Comparison of ENCODE assay signal across 22 cellular contexts in the genomic region with DNA sequence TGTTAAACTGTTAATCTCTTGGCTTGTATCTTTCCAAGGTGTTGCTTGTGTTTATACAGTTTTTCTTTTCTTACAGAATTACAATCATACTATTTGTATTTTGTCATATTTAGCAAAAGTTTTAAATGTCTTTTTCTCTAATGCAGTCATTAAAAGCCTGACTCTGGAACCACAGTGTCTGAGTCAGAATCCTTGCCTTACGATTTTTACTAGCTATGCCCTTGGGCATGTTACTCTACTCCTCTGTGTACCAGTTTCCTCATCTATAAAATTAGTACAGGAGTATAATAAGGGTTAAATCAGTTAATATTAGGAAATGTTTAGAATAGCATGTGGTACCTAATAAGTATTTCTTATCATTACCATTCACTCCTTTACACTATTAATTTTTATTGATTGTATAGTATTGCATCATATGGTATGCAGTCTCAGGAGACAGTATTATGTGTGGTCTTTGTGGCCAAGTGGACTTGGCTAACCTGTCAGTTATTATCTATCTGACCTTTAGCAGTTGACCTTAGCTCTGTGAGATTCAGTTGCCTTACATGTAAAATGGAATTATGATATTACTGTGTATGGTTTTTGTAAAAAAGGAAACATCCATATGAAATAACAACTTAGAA.
DNase-seq lines count a peak whose midpoint lies in the region; ATAC-seq, FAIRE-seq and TF ChIP-seq lines count a peak whose summit lies in the region.
"Had no signal": no experiment of that assay in that cellular context is flagged by ENCODE, and none has a peak within 500 bp of the region (broad histone marks: within the 10 kb centered on the region; RNA-seq: fewer than 3 reads in every experiment).

No MANE protein-coding gene starts in this region.

- TF ChIP-seq EP300 in A549 (IDR thresholded peaks at IDR 0.05), result no peak

- H4K20me1 ChIP-seq in HCT116 (ENCODE audit: insufficient read depth) (no peaks in the 10 kb centered on the region), PC-3 (ENCODE audit: low read length) (no peaks in the 10 kb centered on the region)

- H3K9me3 ChIP-seq in A549, result peaks cover 9% of the 10 kb centered on the region; the same call in 1 of the 3 replicates
- peaks cover 0 to 3% of the 10 kb centered on the region in 2 experiments; a peak in 1 of 4 replicates for H3K9me3 ChIP-seq in HCT116 (ENCODE audit: control insufficient read depth in 1 of 2, insufficient read depth in 1 of 2, low read depth in 1 of 2, low read length in 2 of 2)
- no peaks in the 10 kb centered on the region for H3K9me3 ChIP-seq in PC-3 (ENCODE audit: low read length)
- H3K9me3 ChIP-seq: pancreas, transverse colon had no signal

- DNase-seq in A549 (ENCODE audit: low read depth in 1 of 2, low spot score in 1 of 2), result no peak
- peak; percentile 34 for DNase-seq in HCT116 (ENCODE audit: low read depth, low spot score)
- DNase-seq in PC-3, result peak; percentile 71
- peak; percentile 11 for DNase-seq in fibroblast of mammary gland (ENCODE audit: low read depth)
- no peak for DNase-seq in frontal cortex (ENCODE audit: low spot score in 2 of 2)
- no peak for DNase-seq in GM10266 (ENCODE audit: extremely low spot score)
- no peak for DNase-seq in NCI-H146 treated with DMSO at 0.1 percent for 48 hours (lab: John Stamatoyannopoulos, UW; ENCODE audit: unreplicated experiment)
- DNase-seq: activated B cell treated with CpG ODN at 0.5 μM for 24 hours; activated CD4-positive, alpha-beta memory T cell treated with anti-CD3 and anti-CD28 coated beads for 36 hours; activated effector memory CD4-positive, alpha-beta T cell treated with anti-CD3 and anti-CD28 coated beads, Interleukin-2, amount 50 U/mL, for 16 hours; caudate nucleus; dermis blood vessel endothelial cell; hypothalamus; left ventricle myocardium superior; NCI-H1417 treated with DMSO at 0.1 percent for 48 hours; NCI-H524 treated with DMSO at 0.1 percent for 48 hours; pancreas; right cardiac atrium; T-helper 9 cell; transverse colon had no signal

- FAIRE-seq in A549 (lab: Jason Lieb, UNC) (no peak), frontal cortex (lab: Jason Lieb, UNC) (no peak)
- FAIRE-seq: pancreas had no signal

- H3K4me1 ChIP-seq in A549 (peaks cover 8% of the 10 kb centered on the region; the same call in 2 of the 3 replicates), HCT116 (ENCODE audit: control insufficient read depth in 1 of 2, insufficient read depth in 2 of 2, low read length in 2 of 2) (peaks cover 10 to 12% of the 10 kb centered on the region in 2 experiments), PC-3 (ENCODE audit: insufficient read depth, low read length) (peaks cover 7% of the 10 kb centered on the region; the same call in 1 of the 2 replicates)
- H3K4me1 ChIP-seq: pancreas, transverse colon had no signal

- BruUV-seq in HCT116 (replicated peaks; lab: Mats Ljungman, UMichigan) (no TSS peak), PC-3 (replicated peaks; lab: Mats Ljungman, UMichigan) (no TSS peak)

- intact Hi-C loops in HCT116 (cut with micrococcal nuclease), result no loop called here
- intact Hi-C loops in PC-3 (cut with micrococcal nuclease), result no loop called here

- H3K9me2 ChIP-seq in HCT116 (ENCODE audit: insufficient read depth) (no peaks in the 10 kb centered on the region), PC-3 (replicated peaks; ENCODE audit: low read length) (no peaks in the 10 kb centered on the region)

- ATAC-seq in A549 (no peak), HCT116 (peak; percentile 73), PC-3 (peak; percentile 94), GM19023 (IDR thresholded peaks at IDR 0.05; ENCODE audit: unreplicated experiment) (no peak)
- ATAC-seq: left ventricle myocardium superior, pancreas, right cardiac atrium had no signal

- POLR2A ChIA-PET in A549 (lab: Yijun Ruan, JAX), result no interaction called here
- POLR2A ChIA-PET in HCT116 (lab: Charles Lee), result no interaction called here
- POLR2A ChIA-PET in PC-3 (lab: Charles Lee; ENCODE audit: unreplicated experiment), result interaction anchor here (0.5 kb wide), 1 partner anchor 64 kb away, joined by 16 read pairs; no protein-coding TSS in a partner anchor

- TF ChIP-seq POLR2A in A549 (IDR thresholded peaks at IDR 0.05; ENCODE audit: low read length) (no peak), HCT116 (IDR thresholded peaks at IDR 0.05; ENCODE audit: borderline replicate concordance, extremely low read depth, insufficient read depth, insufficient read length) (no peak)

- H3K79me2 ChIP-seq in HCT116 (ENCODE audit: insufficient read depth, low read length), result peaks cover 28% of the 10 kb centered on the region; the same call in 1 of the 2 replicates
- H3K79me2 ChIP-seq in PC-3 (ENCODE audit: low read length), result no peaks in the 10 kb centered on the region

- H3K4me3 ChIP-seq in A549, result no peak overlapping the region
- no peak overlapping the region for H3K4me3 ChIP-seq in HCT116 (replicated peaks in 1 of 2; ENCODE audit: low read depth in 1 of 2, low read length in 2 of 2)
- no peak overlapping the region for H3K4me3 ChIP-seq in PC-3 (ENCODE audit: low read length)
- H3K4me3 ChIP-seq in fibroblast of mammary gland (ENCODE audit: control insufficient read depth, low read depth, low read length), result no peak overlapping the region
- H3K4me3 ChIP-seq: pancreas, transverse colon had no signal

- H3K9ac ChIP-seq in HCT116 (ENCODE audit: low read length) (no peak overlapping the region), PC-3 (ENCODE audit: low read length) (no peak overlapping the region)

- H3F3A ChIP-seq in PC-3 (ENCODE audit: low read length, unreplicated experiment), result no peaks in the 10 kb centered on the region

- H3K4me2 ChIP-seq in A549, result peak overlapping the region; percentile 45
- H3K4me2 ChIP-seq in HCT116 (ENCODE audit: low read length), result peak overlapping the region; percentile 16
- H3K4me2 ChIP-seq in PC-3 (ENCODE audit: low read length), result no peak overlapping the region

- TF ChIP-seq CTCF in A549 (IDR thresholded peaks at IDR 0.05), result no peak
- TF ChIP-seq CTCF in HCT116 (IDR thresholded peaks at IDR 0.05 in 2 of 3, conservative IDR thresholded peaks at IDR 0.05 in 1 of 3; ENCODE audit: borderline replicate concordance in 1 of 3, insufficient read depth in 1 of 3, low read depth in 2 of 3, low read length in 2 of 3), result no peak
- no peak for TF ChIP-seq CTCF in PC-3 (conservative IDR thresholded peaks at IDR 0.05; ENCODE audit: low read depth, low read length)
- no peak for TF ChIP-seq CTCF in fibroblast of mammary gland (conservative IDR thresholded peaks at IDR 0.05; ENCODE audit: control insufficient read depth, insufficient read depth, low read depth, low read length)
- no peak for TF ChIP-seq CTCF in GM10266 (IDR thresholded peaks at IDR 0.05; ENCODE audit: control insufficient read depth, insufficient read depth, low read depth, missing control alignments)

- TF ChIP-seq RAD21 in A549 (conservative IDR thresholded peaks at IDR 0.05 in 1 of 2, IDR thresholded peaks at IDR 0.05 in 1 of 2) (no peak), HCT116 (IDR thresholded peaks at IDR 0.05; ENCODE audit: low read depth) (no peak)

- H3K27ac ChIP-seq in A549, result peak overlapping the region in 1 of 2 experiments; percentile 53; a peak in 1 of 6 replicates
- H3K27ac ChIP-seq in HCT116 (ENCODE audit: low read depth, low read length), result peak overlapping the region; percentile 29; the same call in 1 of the 2 replicates
- H3K27ac ChIP-seq in PC-3 (ENCODE audit: low read length), result no peak overlapping the region
- H3K27ac ChIP-seq: C4-2B, pancreas, transverse colon had no signal

- H3K36me3 ChIP-seq in HCT116 (ENCODE audit: control insufficient read depth in 1 of 2, insufficient read depth in 2 of 2, low read length in 2 of 2) (peaks cover 0 to 8% of the 10 kb centered on the region in 2 experiments; a peak in 1 of 4 replicates), PC-3 (ENCODE audit: low read depth, low read length) (no peaks in the 10 kb centered on the region)
- H3K36me3 ChIP-seq: pancreas had no signal

- RAD21 ChIA-PET in HCT116 (lab: Charles Lee; ENCODE audit: low non-redundant PET in 1 of 2, low total read pairs in 2 of 2, uncharacterized antibody in 2 of 2, unreplicated experiment in 2 of 2), result interaction anchor here in 1 of 2 experiments (0.6 kb wide), 1 partner anchor 354 kb away, joined by 3 read pairs; no protein-coding TSS in a partner anchor

- 22% methylated on average over 1 of the region's 1 CpG for WGBS in A549 (ENCODE audit: missing lambda C conversion rate)

- H3K27me3 ChIP-seq in HCT116 (ENCODE audit: insufficient read depth, low read length) (no peaks in the 10 kb centered on the region), PC-3 (ENCODE audit: low read length) (no peaks in the 10 kb centered on the region)
- H3K27me3 ChIP-seq: pancreas, transverse colon had no signal

- CTCF ChIA-PET in A549 (lab: Yijun Ruan, JAX) (no interaction called here), HCT116 (lab: Charles Lee) (no interaction called here), PC-3 (lab: Charles Lee) (no interaction called here)

- H2AFZ ChIP-seq in HCT116 (ENCODE audit: low read depth, low read length, poor library complexity, severe bottlenecking) (no peak overlapping the region), PC-3 (ENCODE audit: low read length) (no peak overlapping the region)

TF ChIP-seq in A549, 52 proteins besides CTCF, POLR2A, EP300 and RAD21:
- no peak for TF ChIP-seq NR3C1 (IDR thresholded peaks at IDR 0.05)
- TF ChIP-seq SMC3 (IDR thresholded peaks at IDR 0.05), result no peak
- no peak for TF ChIP-seq FOXS1 (CRISPR knock-in tag; IDR thresholded peaks at IDR 0.05)
- peak in 1 of 2 experiments; percentile 52; a peak in 2 of 4 replicates for TF ChIP-seq CEBPB (IDR thresholded peaks at IDR 0.05)

TF ChIP-seq in HCT116, 20 proteins besides CTCF, POLR2A, EP300 and RAD21:
- TF ChIP-seq FOSL1 (IDR thresholded peaks at IDR 0.05; ENCODE audit: low read depth) (peak; percentile 52), SP1 (IDR thresholded peaks at IDR 0.05; ENCODE audit: low read depth) (peak; percentile 30; the same call in 1 of the 2 replicates), CEBPB (IDR thresholded peaks at IDR 0.05; ENCODE audit: low read depth) (peak; percentile 78), SIN3A (IDR thresholded peaks at IDR 0.05; ENCODE audit: low read depth) (no peak)
TF ChIP-seq in HCT116: peak in this region for 3.

Comparison
In these comparisons a context has a peak if more than half of its experiments do, and no peak if none do; other contexts are left out.
1. ATAC-seq: peak in HCT116 (single experiment) and PC-3 (single experiment); none in A549 (0 of 2) and GM19023 (single experiment).
2. DNase-seq: peak in HCT116 (single experiment), PC-3 (single experiment) and fibroblast of mammary gland (single experiment); none in A549 (0 of 2), frontal cortex (0 of 2), GM10266 (single experiment) and NCI-H146 treated with DMSO at 0.1 percent for 48 hours (single experiment).